17 cellular contexts compared by ENCODE assay signal in the genomic region with DNA sequence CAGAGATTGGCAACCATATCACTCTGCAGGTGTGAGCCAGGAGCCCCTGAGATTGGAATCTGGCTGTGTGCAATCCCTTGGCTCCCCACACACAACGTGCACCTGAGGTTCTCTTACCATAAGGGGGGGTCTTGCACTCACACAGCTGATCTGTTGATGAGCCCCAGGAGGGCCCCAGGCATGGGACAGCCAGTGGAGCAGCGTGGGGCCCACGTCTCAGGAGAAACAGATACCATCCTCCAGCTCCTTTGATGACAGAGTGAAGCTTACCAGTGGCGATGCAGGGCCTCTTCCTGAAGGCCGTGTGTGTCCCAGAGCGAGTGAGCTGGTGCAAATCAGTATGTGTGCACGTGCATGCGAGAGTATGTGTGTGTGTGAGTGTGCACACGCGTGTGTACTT.
DNase-seq lines count a peak whose midpoint lies in the region; ATAC-seq, FAIRE-seq and TF ChIP-seq lines count a peak whose summit lies in the region.
"Had no signal": no experiment of that assay in that cellular context is flagged by ENCODE, and none has a peak within 500 bp of the region (broad histone marks: within the 10 kb centered on the region; RNA-seq: fewer than 3 reads in every experiment).

No MANE protein-coding gene starts in this region.

- peaks cover 0 to 8% (median 0%) of the 10 kb centered on the region in 5 donors for H3K27me3 Mint-ChIP-seq in naive thymus-derived CD4-positive, alpha-beta T cell
- H3K27me3 Mint-ChIP-seq: CD4-positive, alpha-beta memory T cell had no signal

- 0 out of 2 replicates have a peak overlapping the region, but pooled peaks have one; percentile 53 for H2BK15ac ChIP-seq in H1 (ENCODE audit: low read length)

- no peak for DNase-seq in HTR-8/SVneo (ENCODE audit: insufficient read length, low spot score)
- DNase-seq in H1 (ENCODE audit: low read depth in 1 of 2, low spot score in 2 of 2) = no peak
- DNase-seq in urothelium cell line (ENCODE audit: low spot score) = no peak
- DNase-seq in mesenteric fat pad (ENCODE audit: low spot score) = no peak
- no peak for DNase-seq in naive thymus-derived CD4-positive, alpha-beta T cell
- DNase-seq in iPS-NIHi11 (ENCODE audit: low spot score) = no peak
- DNase-seq: Calu3; CD4-positive, alpha-beta memory T cell; COR-L47; DMS53; DMS79 treated with DMSO at 0.1 percent for 48 hours; GOT3; H7; HCEC 1CT had no signal

- H3K23ac ChIP-seq in H1 (ENCODE audit: insufficient read length) = no peak overlapping the region

- no peaks in the 10 kb centered on the region for H4K20me1 ChIP-seq in BLaER1 treated with 17β-estradiol and CSF1 and Interleukin-3, amounts not matched to agents 10 nM and 100 nM
- H4K20me1 ChIP-seq in H1 (replicated peaks in 1 of 2; ENCODE audit: control insufficient read depth in 1 of 2, insufficient read depth in 2 of 2, low read length in 2 of 2) = no peaks in the 10 kb centered on the region

- H2BK5ac ChIP-seq in H1 (ENCODE audit: low read depth, low read length) = no peak overlapping the region

- POLR2A ChIA-PET in H1 (lab: Charles Lee; ENCODE audit: partially characterized antibody) = no interaction called here
- POLR2A ChIA-PET in naive thymus-derived CD4-positive, alpha-beta T cell (lab: Charles Lee) = no interaction called here

- H3K14ac ChIP-seq in H1 (ENCODE audit: insufficient read length) = no peak overlapping the region

- H2BK20ac ChIP-seq in H1 (ENCODE audit: low read length) = no peak overlapping the region

- H3K56ac ChIP-seq in H1 (replicated peaks; ENCODE audit: insufficient read length, low read depth, low read length) = no peak overlapping the region

- TF ChIP-seq EP300 in H1 (IDR thresholded peaks at IDR 0.05; ENCODE audit: borderline replicate concordance in 1 of 2, low read depth in 2 of 2, low read length in 2 of 2) = no peak

- CTCF ChIA-PET in H1 (lab: Charles Lee; ENCODE audit: partially characterized antibody) = no interaction called here
- CTCF ChIA-PET in naive thymus-derived CD4-positive, alpha-beta T cell (lab: Charles Lee) = no interaction called here

- no peak overlapping the region for H3K18ac ChIP-seq in H1 (ENCODE audit: extremely low read depth, low read length)

- no peak overlapping the region; the same call in 1 of the 2 replicates for H2BK12ac ChIP-seq in H1 (ENCODE audit: low read depth, low read length)

- WGBS in H1 (ENCODE audit: extremely low coverage in 1 of 2, insufficient coverage in 1 of 2, insufficient read length in 1 of 2, insufficient replicate concordance in 2 of 2, low coverage in 1 of 2, low lambda C conversion rate in 2 of 2, missing lambda C conversion rate in 1 of 2), 2 experiments = 98% methylated on average over 10 of the region's 10 CpGs; no CpG with 5 or more reads in 1 of the 2 experiments

- H3K79me2 ChIP-seq in H1 (ENCODE audit: control insufficient read depth in 1 of 2, insufficient read depth in 2 of 2, low read length in 2 of 2) = no peaks in the 10 kb centered on the region

- peak overlapping the region in 1 of 9 donors; percentile 72 for H3K27ac Mint-ChIP-seq in naive thymus-derived CD4-positive, alpha-beta T cell
- H3K27ac Mint-ChIP-seq: CD4-positive, alpha-beta memory T cell had no signal

- H2AK5ac ChIP-seq in H1 (ENCODE audit: low read depth, low read length) = no peak overlapping the region

- peak; percentile 72 for FAIRE-seq in HTR-8/SVneo (lab: Jason Lieb, UNC)
- no peak for FAIRE-seq in H1 (lab: Jason Lieb, UNC)
- FAIRE-seq in urothelium cell line (lab: Jason Lieb, UNC) = peak; percentile 81
- FAIRE-seq: G401.6, GM12892 had no signal

- H3K9me3 Mint-ChIP-seq in naive thymus-derived CD4-positive, alpha-beta T cell = peaks cover 0 to 8% (median 0%) of the 10 kb centered on the region in 11 donors

- H3K36me3 ChIP-seq in BLaER1 treated with 17β-estradiol and CSF1 and Interleukin-3, amounts not matched to agents 10 nM and 100 nM = no peaks in the 10 kb centered on the region
- H3K36me3 ChIP-seq in H1 (ENCODE audit: control insufficient read depth in 2 of 4, insufficient read depth in 4 of 4, low read length in 3 of 4) = no peaks in the 10 kb centered on the region
- no peaks in the 10 kb centered on the region for H3K36me3 ChIP-seq in naive thymus-derived CD4-positive, alpha-beta T cell (ENCODE audit: control insufficient read depth in 2 of 3, insufficient read depth in 3 of 3, low read length in 3 of 3)

- H3K79me1 ChIP-seq in H1 (ENCODE audit: low read depth, low read length) = no peaks in the 10 kb centered on the region

- no peak overlapping the region for H3K4me3 Mint-ChIP-seq in naive thymus-derived CD4-positive, alpha-beta T cell
- H3K4me3 Mint-ChIP-seq: CD4-positive, alpha-beta memory T cell had no signal

- H3K27ac ChIP-seq in BLaER1 treated with 17β-estradiol and CSF1 and Interleukin-3, amounts not matched to agents 10 nM and 100 nM = peak overlapping the region in 2 of 11 experiments; percentile 7 to 23; a peak in 1 of 22 replicates
- H3K27ac ChIP-seq in H1 (ENCODE audit: low read depth, low read length) = no peak overlapping the region
- H3K27ac ChIP-seq in naive thymus-derived CD4-positive, alpha-beta T cell (ENCODE audit: low read depth, low read length) = no peak overlapping the region

- no peak overlapping the region for H4K8ac ChIP-seq in H1 (ENCODE audit: extremely low read depth, insufficient read depth, low read length)

- no peaks in the 10 kb centered on the region; the same call in 1 of the 2 replicates for H3K23me2 ChIP-seq in H1 (ENCODE audit: low read depth, low read length)

- no peak for TF ChIP-seq POLR2A in H1 (IDR thresholded peaks at IDR 0.05; ENCODE audit: control extremely low read depth in 1 of 2, low read depth in 2 of 2, low read length in 2 of 2)

- peaks cover 0 to 14% (median 10%) of the 10 kb centered on the region in 11 experiments; a peak in 10 of 22 replicates for H3K9me3 ChIP-seq in BLaER1 treated with 17β-estradiol and CSF1 and Interleukin-3, amounts not matched to agents 10 nM and 100 nM (replicated peaks in 1 of 11)
- no peaks in the 10 kb centered on the region for H3K9me3 ChIP-seq in H1 (ENCODE audit: insufficient read depth in 2 of 2, low read depth in 1 of 2, low read length in 1 of 2)
- H3K9me3 ChIP-seq in naive thymus-derived CD4-positive, alpha-beta T cell (ENCODE audit: control insufficient read depth in 2 of 3, low read length in 3 of 3) = no peaks in the 10 kb centered on the region

- H3K4ac ChIP-seq in H1 (replicated peaks; ENCODE audit: insufficient read length, low read depth, low read length) = no peak overlapping the region

- H3K4me1 ChIP-seq in BLaER1 treated with 17β-estradiol and CSF1 and Interleukin-3, amounts not matched to agents 10 nM and 100 nM = peaks cover 15 to 84% (median 61%) of the 10 kb centered on the region in 10 experiments
- H3K4me1 ChIP-seq in H1 (replicated peaks in 1 of 4; ENCODE audit: control insufficient read depth in 3 of 4, insufficient read depth in 4 of 4, low read length in 3 of 4) = no peaks in the 10 kb centered on the region
- no peaks in the 10 kb centered on the region for H3K4me1 ChIP-seq in naive thymus-derived CD4-positive, alpha-beta T cell (ENCODE audit: control insufficient read depth in 2 of 2, insufficient read depth in 2 of 2, low read length in 2 of 2)

- H3K36me3 Mint-ChIP-seq in naive thymus-derived CD4-positive, alpha-beta T cell = peaks cover 0 to 4% (median 0%) of the 10 kb centered on the region in 5 donors
- H3K36me3 Mint-ChIP-seq: CD4-positive, alpha-beta memory T cell had no signal

- H3K4me3 ChIP-seq in BLaER1 treated with 17β-estradiol and CSF1 and Interleukin-3, amounts not matched to agents 10 nM and 100 nM = no peak overlapping the region
- H3K4me3 ChIP-seq in H1 (ENCODE audit: extremely low read depth in 1 of 4, insufficient read depth in 2 of 4, low read depth in 3 of 4, low read length in 4 of 4) = no peak overlapping the region
- H3K4me3 ChIP-seq in naive thymus-derived CD4-positive, alpha-beta T cell (ENCODE audit: low read length) = no peak overlapping the region

- no peak for TF ChIP-seq CTCF in H1 (IDR thresholded peaks at IDR 0.05; ENCODE audit: control extremely low read depth in 1 of 3, insufficient read depth in 1 of 3, low read depth in 1 of 3, low read length in 3 of 3)

- H3K27me3 ChIP-seq in BLaER1 treated with 17β-estradiol and CSF1 and Interleukin-3, amounts not matched to agents 10 nM and 100 nM = no peaks in the 10 kb centered on the region
- no peaks in the 10 kb centered on the region for H3K27me3 ChIP-seq in H1 (replicated peaks in 1 of 4; ENCODE audit: control insufficient read depth in 3 of 4, extremely low read depth in 1 of 4, insufficient read depth in 3 of 4, low read length in 3 of 4)
- H3K27me3 ChIP-seq in naive thymus-derived CD4-positive, alpha-beta T cell (ENCODE audit: control insufficient read depth in 2 of 2, insufficient read depth in 2 of 2, low read length in 2 of 2) = no peaks in the 10 kb centered on the region

- intact Hi-C loops in naive thymus-derived CD4-positive, alpha-beta T cell (cut with micrococcal nuclease) = no loop called here

- no peak for ATAC-seq in naive thymus-derived CD4-positive, alpha-beta T cell

- peaks cover 0 to 19% (median 0%) of the 10 kb centered on the region in 7 donors for H3K4me1 Mint-ChIP-seq in naive thymus-derived CD4-positive, alpha-beta T cell

- H3K4me2 ChIP-seq in BLaER1 treated with 17β-estradiol and CSF1 and Interleukin-3, amounts not matched to agents 10 nM and 100 nM = peak overlapping the region in 9 of 11 experiments; percentile 12 to 79 (median 70); a peak in 17 of 22 replicates
- H3K4me2 ChIP-seq in H1 (ENCODE audit: insufficient read depth in 1 of 2, low read depth in 2 of 2, low read length in 2 of 2) = no peak overlapping the region

- H2BK120ac ChIP-seq in H1 (replicated peaks; ENCODE audit: low read depth, low read length) = no peak overlapping the region

- H4K5ac ChIP-seq in H1 (ENCODE audit: insufficient read length, low read depth, low read length) = no peak overlapping the region

- H3K9ac ChIP-seq in BLaER1 treated with 17β-estradiol and CSF1 and Interleukin-3, amounts not matched to agents 10 nM and 100 nM = no peak overlapping the region
- H3K9ac ChIP-seq in H1 (replicated peaks in 1 of 4; ENCODE audit: extremely low read depth in 1 of 4, low read depth in 3 of 4, low read length in 3 of 4) = no peak overlapping the region

- H2AFZ ChIP-seq in H1 (ENCODE audit: low read length) = no peak overlapping the region

- TF ChIP-seq RAD21 in H1 (IDR thresholded peaks at IDR 0.05 in 1 of 2, conservative IDR thresholded peaks at IDR 0.05 in 1 of 2; ENCODE audit: low read depth in 2 of 2, low read length in 2 of 2) = no peak

- H4K91ac ChIP-seq in H1 (replicated peaks; ENCODE audit: insufficient read length, low read length) = no peak overlapping the region

TF ChIP-seq in H1, 55 proteins besides CTCF, POLR2A, EP300 and RAD21 (continues in another document):
- TF ChIP-seq ASH2L (IDR thresholded peaks at IDR 0.05; ENCODE audit: low read length) (no peak), RXRA (IDR thresholded peaks at IDR 0.05; ENCODE audit: insufficient read depth, low read depth, low read length) (no peak), RBBP5 (IDR thresholded peaks at IDR 0.05; ENCODE audit: borderline replicate concordance, low read depth, low read length) (no peak), HDAC2 (IDR thresholded peaks at IDR 0.05; ENCODE audit: borderline replicate concordance in 1 of 2, low read depth in 2 of 2, low read length in 2 of 2) (no peak), CBX5 (IDR thresholded peaks at IDR 0.05; ENCODE audit: low read depth, low read length) (no peak), CREB1 (IDR thresholded peaks at IDR 0.05) (no peak)

Comparison
In these comparisons a context has a peak if more than half of its experiments do, and no peak if none do; other contexts are left out.
1. H3K4me2 ChIP-seq: peak in BLaER1 treated with 17β-estradiol and CSF1 and Interleukin-3, amounts not matched to agents 10 nM and 100 nM (9 of 11); none in H1 (0 of 2).